ENCODE assay signal across 8 cellular contexts in the genomic region with DNA sequence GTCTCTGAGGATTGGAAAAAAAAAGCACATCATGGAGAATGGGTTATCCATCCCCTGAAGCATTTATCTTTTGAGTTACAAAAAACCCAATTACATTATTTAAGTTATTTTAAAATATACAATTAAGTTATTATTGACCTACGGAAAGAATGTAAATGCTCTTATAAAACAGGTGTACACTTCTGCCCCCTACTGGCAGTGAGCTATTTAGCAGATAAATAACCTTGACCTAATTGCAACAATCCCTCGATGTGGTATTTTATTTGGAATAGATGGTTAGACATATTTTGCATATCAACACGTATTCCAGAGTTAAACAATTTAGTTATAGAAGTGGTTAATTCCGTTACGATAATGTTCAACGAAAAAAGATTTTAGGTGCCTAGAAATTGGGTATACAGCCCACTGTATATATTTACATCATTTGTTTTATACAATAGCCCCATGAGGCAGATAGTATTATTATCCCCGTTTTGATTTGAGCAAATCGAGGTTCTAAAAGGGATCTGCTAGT. TPM values are rescaled to one million over a fixed set of nuclear protein-coding genes. Genes with fewer than 3 reads are reported as not detected.
DNase-seq lines count a peak whose midpoint lies in the region; ATAC-seq and TF ChIP-seq lines count a peak whose summit lies in the region.

No MANE protein-coding gene starts in this region.

- H3K4me3 Mint-ChIP-seq in MCF 10A (ENCODE audit: unreplicated experiment), result peak overlapping the region; percentile 36
- H3K4me3 Mint-ChIP-seq in activated T-helper 2 cell treated with anti-CD3 and anti-CD28 coated beads, Interferon-gamma antibody, Interleukin-2, Interleukin-4, amounts not matched to agents 10 μg/mL and 5 μg/mL and 100 μg/mL, durations not matched to agents 14 hours and 24 hours and 36 hours (ENCODE audit: low read depth), result no peak overlapping the region

- peak; percentile 59 for DNase-seq in COLO829 (ENCODE audit: low spot score)
- peak; percentile 50 for DNase-seq in NCI-H345 treated with DMSO at 0.1 percent for 48 hours (lab: John Stamatoyannopoulos, UW; ENCODE audit: unreplicated experiment)
- peak; percentile 80 for DNase-seq in MCF 10A (ENCODE audit: unreplicated experiment)
- peak; percentile 61 for DNase-seq in medulla oblongata (ENCODE audit: extremely low spot score)
- no peak for DNase-seq in activated T-helper 2 cell treated with anti-CD3 and anti-CD28 coated beads, Interferon-gamma antibody, Interleukin-2, Interleukin-4, amounts not matched to agents 10 μg/mL and 5 μg/mL and 100 μg/mL, durations not matched to agents 14 hours and 24 hours and 36 hours (ENCODE audit: low spot score)

- peak; percentile 60 for ATAC-seq in GM19395 (IDR thresholded peaks at IDR 0.05; ENCODE audit: unreplicated experiment)
- ATAC-seq in HG03442 (IDR thresholded peaks at IDR 0.05; ENCODE audit: unreplicated experiment), result no peak
- ATAC-seq in HG03108 (IDR thresholded peaks at IDR 0.05; ENCODE audit: unreplicated experiment), result no peak

- H3K27ac Mint-ChIP-seq in MCF 10A (ENCODE audit: low read depth, unreplicated experiment), result peak overlapping the region; percentile 24
- no peak overlapping the region for H3K27ac Mint-ChIP-seq in activated T-helper 2 cell treated with anti-CD3 and anti-CD28 coated beads, Interferon-gamma antibody, Interleukin-2, Interleukin-4, amounts not matched to agents 10 μg/mL and 5 μg/mL and 100 μg/mL, durations not matched to agents 14 hours and 24 hours and 36 hours

- H3K36me3 Mint-ChIP-seq in MCF 10A (ENCODE audit: insufficient read depth, unreplicated experiment), result no peaks in the 10 kb centered on the region
- no peaks in the 10 kb centered on the region for H3K36me3 Mint-ChIP-seq in activated T-helper 2 cell treated with anti-CD3 and anti-CD28 coated beads, Interferon-gamma antibody, Interleukin-2, Interleukin-4, amounts not matched to agents 10 μg/mL and 5 μg/mL and 100 μg/mL, durations not matched to agents 14 hours and 24 hours and 36 hours (ENCODE audit: low read depth)

- intact Hi-C loops in MCF 10A (cut with micrococcal nuclease), result loop anchor here (1.0 kb wide), 2 partner anchors 96 to 204 kb away; no protein-coding TSS in a partner anchor
- intact Hi-C loops in activated T-helper 2 cell treated with anti-CD3 and anti-CD28 coated beads, Interferon-gamma antibody, Interleukin-2, Interleukin-4, amounts not matched to agents 10 μg/mL and 5 μg/mL and 100 μg/mL, durations not matched to agents 14 hours and 24 hours and 36 hours (cut with micrococcal nuclease), result loop anchor here (1.0 kb wide), 1 partner anchor 88 kb away; no protein-coding TSS in a partner anchor

- POLR2A ChIA-PET in MCF 10A (lab: Yijun Ruan, JAX), result interaction anchor here (0.7 to 6.0 kb wide), 18 partner anchors 9 to 796 kb away, joined by 3 to 75 read pairs (median 4); a partner anchor contains a TSS

- TF ChIP-seq CTCF in MCF 10A (IDR thresholded peaks at IDR 0.05; ENCODE audit: unreplicated experiment), result peak; percentile 64

- BruUV-seq in MCF 10A (replicated peaks; lab: Mats Ljungman, UMichigan), result TSS peak; percentile 92

- no peaks in the 10 kb centered on the region for H3K27me3 Mint-ChIP-seq in MCF 10A (ENCODE audit: insufficient read depth, unreplicated experiment)
- H3K27me3 Mint-ChIP-seq in activated T-helper 2 cell treated with anti-CD3 and anti-CD28 coated beads, Interferon-gamma antibody, Interleukin-2, Interleukin-4, amounts not matched to agents 10 μg/mL and 5 μg/mL and 100 μg/mL, durations not matched to agents 14 hours and 24 hours and 36 hours (ENCODE audit: low read depth), result peaks cover 4% of the 10 kb centered on the region

- peaks cover 44% of the 10 kb centered on the region for H3K4me1 Mint-ChIP-seq in MCF 10A (ENCODE audit: insufficient read depth, unreplicated experiment)
- no peaks in the 10 kb centered on the region for H3K4me1 Mint-ChIP-seq in activated T-helper 2 cell treated with anti-CD3 and anti-CD28 coated beads, Interferon-gamma antibody, Interleukin-2, Interleukin-4, amounts not matched to agents 10 μg/mL and 5 μg/mL and 100 μg/mL, durations not matched to agents 14 hours and 24 hours and 36 hours (ENCODE audit: low read depth)

- CTCF ChIA-PET in MCF 10A (lab: Yijun Ruan, JAX), result interaction anchor here (0.6 to 4.0 kb wide), 30 partner anchors 9 to 742 kb away, joined by 3 to 36 read pairs (median 4); a partner anchor contains a TSS

- H3K9me3 Mint-ChIP-seq in MCF 10A (ENCODE audit: unreplicated experiment), result no peaks in the 10 kb centered on the region
- no peaks in the 10 kb centered on the region for H3K9me3 Mint-ChIP-seq in activated T-helper 2 cell treated with anti-CD3 and anti-CD28 coated beads, Interferon-gamma antibody, Interleukin-2, Interleukin-4, amounts not matched to agents 10 μg/mL and 5 μg/mL and 100 μg/mL, durations not matched to agents 14 hours and 24 hours and 36 hours

RNA-seq across cellular contexts. Expression of a gene that starts 9.1 kb away (rescaled TPM):
- total RNA-seq in MCF 10A (2022), result 0.64 and 1.1 TPM in 2 replicates
- total RNA-seq in activated T-helper 2 cell treated with anti-CD3 and anti-CD28 coated beads, Interferon-gamma antibody, Interleukin-2, Interleukin-4, amounts not matched to agents 10 μg/mL and 5 μg/mL and 100 μg/mL, durations not matched to agents 14 hours and 24 hours and 36 hours, result not detected in 2 replicates

RNA-seq across cellular contexts. Expression of a gene that starts 48.6 kb away (rescaled TPM):
- total RNA-seq in MCF 10A (2022), result 18.0 and 34.4 TPM in 2 replicates
- total RNA-seq in activated T-helper 2 cell treated with anti-CD3 and anti-CD28 coated beads, Interferon-gamma antibody, Interleukin-2, Interleukin-4, amounts not matched to agents 10 μg/mL and 5 μg/mL and 100 μg/mL, durations not matched to agents 14 hours and 24 hours and 36 hours, result 1.4 and 2.0 TPM in 2 replicates
